In the genomic region with DNA sequence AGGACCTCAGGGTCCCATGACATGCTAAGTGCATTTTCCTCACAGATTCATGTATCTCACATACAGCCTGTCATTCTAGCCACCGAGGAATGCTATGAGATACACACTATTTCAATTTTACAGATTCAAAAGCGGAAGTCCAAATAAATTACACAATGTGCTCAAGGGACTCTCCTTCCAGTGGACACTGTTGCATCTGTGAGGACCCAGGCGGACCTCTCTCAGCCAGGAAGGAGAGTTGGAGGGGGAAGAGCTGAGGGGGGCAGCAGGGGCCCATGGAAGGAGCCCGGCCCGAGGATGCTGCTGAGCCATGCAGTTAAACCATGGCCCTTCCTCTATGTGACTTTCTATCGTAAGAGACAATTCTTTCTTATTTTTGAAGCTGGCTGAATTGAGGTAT, we compare ENCODE assay signal across 17 cellular contexts.
DNase-seq lines count a peak whose midpoint lies in the region; ATAC-seq and TF ChIP-seq lines count a peak whose summit lies in the region.
"Had no signal": no experiment of that assay in that cellular context is flagged by ENCODE, and none has a peak within 500 bp of the region (broad histone marks: within the 10 kb centered on the region; RNA-seq: fewer than 3 reads in every experiment).

No MANE protein-coding gene starts in this region.

- intact Hi-C loops in Right ventricle myocardium inferior (cut with DNase I) = no loop called here
- intact Hi-C loops in right cardiac atrium (cut with DNase I) = no loop called here

- H3K27ac ChIP-seq in right cardiac atrium (ENCODE audit: low read length) = no peak overlapping the region
- peak overlapping the region; percentile 60 for H3K27ac ChIP-seq in SJSA1
- no peak overlapping the region for H3K27ac ChIP-seq in endodermal cell (ENCODE audit: low read depth, low read length)
- H3K27ac ChIP-seq: foreskin keratinocyte, transverse colon had no signal

- peaks cover 19% of the 10 kb centered on the region for H3K36me3 ChIP-seq in SJSA1
- peaks cover 5% of the 10 kb centered on the region for H3K36me3 ChIP-seq in endodermal cell (ENCODE audit: control insufficient read depth, insufficient read depth, low read length)
- H3K36me3 ChIP-seq: transverse colon had no signal

- no peak overlapping the region for H3K27ac Mint-ChIP-seq in endodermal cell
- H3K27ac Mint-ChIP-seq in stimulated activated memory B cell treated with anti-CD40 and anti-IgM and Interleukin-4, amounts not matched to agents 10 μg/mL and 1 μg/mL and 100 μg/mL, for 72 hours = peak overlapping the region; percentile 40

- H3K9ac ChIP-seq in endodermal cell (ENCODE audit: extremely low read depth, low read length, poor library complexity, severe bottlenecking) = no peak overlapping the region

- 69% methylated on average over 6 of the region's 6 CpGs for WGBS in right cardiac atrium
- 85 to 100% methylated on average over 3 to 6 of the region's 6 CpGs for WGBS in endodermal cell (ENCODE audit: insufficient coverage in 1 of 2, insufficient read length in 1 of 2), 2 experiments

- no peaks in the 10 kb centered on the region for H3K27me3 Mint-ChIP-seq in endodermal cell (ENCODE audit: insufficient read depth)
- no peaks in the 10 kb centered on the region for H3K27me3 Mint-ChIP-seq in stimulated activated memory B cell treated with anti-CD40 and anti-IgM and Interleukin-4, amounts not matched to agents 10 μg/mL and 1 μg/mL and 100 μg/mL, for 72 hours

- no peaks in the 10 kb centered on the region for H3K27me3 ChIP-seq in right cardiac atrium (ENCODE audit: control insufficient read depth, insufficient read depth)
- H3K27me3 ChIP-seq in SJSA1 (replicated peaks) = no peaks in the 10 kb centered on the region
- no peaks in the 10 kb centered on the region for H3K27me3 ChIP-seq in endodermal cell (ENCODE audit: control insufficient read depth, insufficient read depth, low read length, poor library complexity, severe bottlenecking)
- H3K27me3 ChIP-seq: foreskin keratinocyte, transverse colon had no signal

- no peaks in the 10 kb centered on the region for H3K9me3 Mint-ChIP-seq in endodermal cell
- H3K9me3 Mint-ChIP-seq in stimulated activated memory B cell treated with anti-CD40 and anti-IgM and Interleukin-4, amounts not matched to agents 10 μg/mL and 1 μg/mL and 100 μg/mL, for 72 hours = no peaks in the 10 kb centered on the region

- TF ChIP-seq CTCF in endodermal cell (conservative IDR thresholded peaks at IDR 0.05) = no peak

- ATAC-seq in Right ventricle myocardium inferior (peak; percentile 29), right cardiac atrium (no peak)
- no peak for ATAC-seq in stimulated activated memory B cell treated with anti-CD40 and anti-IgM and Interleukin-4, amounts not matched to agents 10 μg/mL and 1 μg/mL and 100 μg/mL, for 72 hours
- ATAC-seq: foreskin keratinocyte; stimulated activated naive CD8-positive, alpha-beta T cell treated with anti-CD3 and anti-CD28 coated beads, Interleukin-15, Interleukin-2, amounts not matched to agents 100 U/mL and 50 U/mL, for 24 hours had no signal

- H3K9me3 ChIP-seq in right cardiac atrium (ENCODE audit: control insufficient read depth, low read length) = no peaks in the 10 kb centered on the region
- no peaks in the 10 kb centered on the region for H3K9me3 ChIP-seq in SJSA1 (replicated peaks)
- H3K9me3 ChIP-seq in endodermal cell (ENCODE audit: control insufficient read depth, low read length) = no peaks in the 10 kb centered on the region
- H3K9me3 ChIP-seq: transverse colon had no signal

- H3K4me1 ChIP-seq in right cardiac atrium (ENCODE audit: control insufficient read depth, insufficient read depth, low read length) = no peaks in the 10 kb centered on the region
- H3K4me1 ChIP-seq in SJSA1 (replicated peaks) = peaks cover 52% of the 10 kb centered on the region
- H3K4me1 ChIP-seq in endodermal cell (ENCODE audit: control insufficient read depth, insufficient read depth, low read length) = no peaks in the 10 kb centered on the region
- H3K4me1 ChIP-seq: foreskin keratinocyte, transverse colon had no signal

- no peaks in the 10 kb centered on the region for H3K4me1 Mint-ChIP-seq in endodermal cell
- H3K4me1 Mint-ChIP-seq in stimulated activated memory B cell treated with anti-CD40 and anti-IgM and Interleukin-4, amounts not matched to agents 10 μg/mL and 1 μg/mL and 100 μg/mL, for 72 hours = peaks cover 64% of the 10 kb centered on the region

- DNase-seq in Right ventricle myocardium inferior (ENCODE audit: missing footprints) = no peak
- no peak for DNase-seq in right cardiac atrium
- no peak for DNase-seq in SJSA1 (ENCODE audit: low read depth in 1 of 2, low spot score in 2 of 2)
- DNase-seq in endodermal cell = peak; percentile 12
- DNase-seq in epidermal melanocyte (ENCODE audit: insufficient read length, low spot score) = no peak
- no peak for DNase-seq in Kasumi-1 (lab: John Stamatoyannopoulos, UW)
- no peak for DNase-seq in SHP77 (lab: John Stamatoyannopoulos, UW)
- DNase-seq: activated CD4-positive, alpha-beta T cell treated with anti-CD3 and anti-CD28 coated beads for 4 hours; activated CD8-positive, alpha-beta memory T cell treated with anti-CD3 and anti-CD28 coated beads, Interleukin-2, amount 50 U/mL, for 4 hours; activated gamma-delta T cell treated with Interleukin-2 at 50 U/mL for 16 hours; aorta; foreskin keratinocyte; NCI-H2081; NCI-H524; stimulated activated naive CD8-positive, alpha-beta T cell treated with anti-CD3 and anti-CD28 coated beads, Interleukin-15, Interleukin-2, amounts not matched to agents 100 U/mL and 50 U/mL, for 24 hours; transverse colon had no signal

- no peak overlapping the region for H3K4me3 ChIP-seq in right cardiac atrium (ENCODE audit: low read length)
- H3K4me3 ChIP-seq in SJSA1 = no peak overlapping the region
- no peak overlapping the region for H3K4me3 ChIP-seq in endodermal cell (ENCODE audit: low read length)
- H3K4me3 ChIP-seq: transverse colon had no signal

- H3K4me3 Mint-ChIP-seq in endodermal cell = no peak overlapping the region
- no peak overlapping the region for H3K4me3 Mint-ChIP-seq in stimulated activated memory B cell treated with anti-CD40 and anti-IgM and Interleukin-4, amounts not matched to agents 10 μg/mL and 1 μg/mL and 100 μg/mL, for 72 hours

- H3K36me3 Mint-ChIP-seq in endodermal cell (ENCODE audit: low read depth) = no peaks in the 10 kb centered on the region
- H3K36me3 Mint-ChIP-seq in stimulated activated memory B cell treated with anti-CD40 and anti-IgM and Interleukin-4, amounts not matched to agents 10 μg/mL and 1 μg/mL and 100 μg/mL, for 72 hours = peaks cover 68% of the 10 kb centered on the region
